8 cellular contexts compared by ENCODE assay signal in the genomic region with DNA sequence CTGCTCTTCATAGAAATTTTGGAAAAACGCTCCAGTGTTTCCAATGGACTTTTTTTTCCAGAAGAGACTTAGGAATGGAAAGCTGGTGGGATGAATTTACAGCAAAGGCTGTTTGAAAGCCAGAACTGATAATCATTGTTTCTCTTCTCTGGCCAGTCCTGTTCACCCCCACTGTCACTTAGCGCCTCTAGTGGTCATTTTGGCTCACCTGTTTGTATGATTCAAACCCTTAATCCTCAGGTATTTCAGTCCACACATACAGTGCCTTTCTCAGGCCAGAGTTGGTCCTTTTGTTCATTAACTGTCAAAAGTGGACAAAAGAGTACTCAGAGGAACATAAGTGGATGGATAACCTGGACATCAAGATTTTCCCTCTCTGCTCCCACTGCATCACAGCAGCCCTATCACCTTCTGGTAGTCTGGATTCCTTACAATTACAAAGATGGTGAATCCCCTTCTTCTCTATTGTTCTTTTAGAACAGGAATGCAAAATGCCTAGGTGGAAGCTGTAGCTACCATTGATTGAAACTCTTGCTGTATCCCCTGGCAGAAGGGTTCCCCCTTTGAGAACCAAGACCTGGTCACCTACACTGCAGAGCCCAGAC.
DNase-seq lines count a peak whose midpoint lies in the region; ATAC-seq and TF ChIP-seq lines count a peak whose summit lies in the region.

No MANE protein-coding gene starts in this region.

- H3K4me3 Mint-ChIP-seq in activated T-cell treated with anti-CD3 and anti-CD28 coated beads, Interleukin-2, amount 50 U/mL, for 4 hours: no peak overlapping the region

- H3K36me3 Mint-ChIP-seq in activated T-cell treated with anti-CD3 and anti-CD28 coated beads, Interleukin-2, amount 50 U/mL, for 4 hours (ENCODE audit: insufficient read depth): no peaks in the 10 kb centered on the region

- no peaks in the 10 kb centered on the region for H3K4me1 Mint-ChIP-seq in activated T-cell treated with anti-CD3 and anti-CD28 coated beads, Interleukin-2, amount 50 U/mL, for 4 hours (ENCODE audit: low read depth)

- TF ChIP-seq CTCF in GM13977 (IDR thresholded peaks at IDR 0.05; ENCODE audit: extremely low read depth, insufficient read depth, missing control alignments): peak; percentile 75
- peak; percentile 76 for TF ChIP-seq CTCF in LNCAP (IDR thresholded peaks at IDR 0.05)

- H3K9me3 Mint-ChIP-seq in activated T-cell treated with anti-CD3 and anti-CD28 coated beads, Interleukin-2, amount 50 U/mL, for 4 hours: peaks cover 4% of the 10 kb centered on the region

- in situ Hi-C loops in GM13977 (cut with MboI; ENCODE audit: low pct_unique_long_range_greater_than_20kb, low sequenced_read_pairs, unreplicated experiment): no loop called here

- ATAC-seq in GM21786 (IDR thresholded peaks at IDR 0.05; ENCODE audit: unreplicated experiment): peak; percentile 88
- ATAC-seq in activated T-cell treated with anti-CD3 and anti-CD28 coated beads, Interleukin-2, amount 50 U/mL, for 4 hours: no peak

- DNase-seq in GM13977 (ENCODE audit: low spot score): peak; percentile 3
- peak; percentile 46 for DNase-seq in iPS-NIHi7 (ENCODE audit: extremely low spot score)
- DNase-seq in NCI-H1694 (lab: John Stamatoyannopoulos, UW): no peak
- DNase-seq in activated T-cell treated with anti-CD3 and anti-CD28 coated beads, Interleukin-2, amount 50 U/mL, for 4 hours: no peak
- DNase-seq in stimulated activated CD8-positive, alpha-beta memory T cell treated with anti-CD3 and anti-CD28 coated beads, Interleukin-4, amount 100 ng/mL, for 48 hours: no peak
- DNase-seq in cortex of kidney (lab: John Stamatoyannopoulos, UW): no peak

- no peaks in the 10 kb centered on the region for H3K27me3 Mint-ChIP-seq in activated T-cell treated with anti-CD3 and anti-CD28 coated beads, Interleukin-2, amount 50 U/mL, for 4 hours (ENCODE audit: low read depth)

Comparison
In these comparisons a context has a peak if more than half of its experiments do, and no peak if none do; other contexts are left out.
1. DNase-seq: peak in GM13977 (single experiment) and iPS-NIHi7 (single experiment); none in NCI-H1694 (single experiment), activated T-cell treated with anti-CD3 and anti-CD28 coated beads, Interleukin-2, amount 50 U/mL, for 4 hours (single experiment), stimulated activated CD8-positive, alpha-beta memory T cell treated with anti-CD3 and anti-CD28 coated beads, Interleukin-4, amount 100 ng/mL, for 48 hours (single experiment) and cortex of kidney (single experiment).